Comparison of ENCODE assay signal across 1 cellular context in the genomic region with DNA sequence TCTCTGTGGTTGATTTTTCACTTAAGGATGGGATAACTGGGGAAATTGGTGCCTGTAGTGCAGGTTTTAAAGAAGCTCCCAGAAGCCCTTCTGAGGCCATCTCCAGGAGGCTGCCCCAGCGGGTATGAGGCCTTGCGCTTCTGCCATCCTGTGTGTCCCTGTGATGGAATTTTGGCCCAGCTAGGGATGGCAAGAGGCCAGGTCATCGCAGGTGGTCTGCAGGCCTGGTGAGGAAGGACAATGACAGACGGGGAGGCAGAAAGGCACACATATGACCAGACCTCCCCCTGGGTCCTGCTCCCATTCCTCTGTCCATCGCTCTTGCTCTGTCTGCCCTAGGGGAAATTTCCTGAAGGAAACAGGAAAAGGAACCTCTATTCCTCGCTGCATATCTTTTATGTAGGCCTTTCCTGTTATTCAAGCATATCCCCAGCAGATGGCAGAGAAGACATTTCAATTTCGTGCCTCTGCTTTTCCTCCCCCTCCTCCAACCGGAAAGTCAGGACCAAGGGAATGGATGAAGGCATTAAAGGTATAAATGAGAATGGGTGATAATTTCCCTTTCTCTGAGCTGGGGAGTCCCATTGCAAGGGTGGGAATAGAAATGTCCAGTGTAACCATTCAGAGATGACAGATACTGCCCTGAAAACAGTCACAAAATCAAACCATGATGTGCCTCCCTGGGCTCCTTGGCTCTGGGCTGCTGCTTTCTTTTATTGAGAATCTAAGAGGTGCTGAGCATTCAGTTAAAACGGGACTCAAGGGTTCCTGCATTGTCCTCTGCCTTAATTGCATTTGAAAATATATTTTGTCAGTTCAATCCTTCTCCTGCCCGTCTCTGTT.
TF ChIP-seq lines count a peak whose summit lies in the region.

No MANE protein-coding gene starts in this region.

TF ChIP-seq in SK-N-SH treated with all-trans-retinoic acid at 6 μM for 48 hours, 23 proteins besides CTCF, POLR2A, EP300 and RAD21 (continued from another document):
- no peak for TF ChIP-seq CSRNP3 (CRISPR knock-in tag; IDR thresholded peaks at IDR 0.05)
- TF ChIP-seq ZNF70 (CRISPR knock-in tag; IDR thresholded peaks at IDR 0.05), result no peak
- TF ChIP-seq RARB (CRISPR knock-in tag; IDR thresholded peaks at IDR 0.05), result no peak
- TF ChIP-seq SNAI2 (CRISPR knock-in tag; IDR thresholded peaks at IDR 0.05), result no peak
- TF ChIP-seq, protein P1, sequence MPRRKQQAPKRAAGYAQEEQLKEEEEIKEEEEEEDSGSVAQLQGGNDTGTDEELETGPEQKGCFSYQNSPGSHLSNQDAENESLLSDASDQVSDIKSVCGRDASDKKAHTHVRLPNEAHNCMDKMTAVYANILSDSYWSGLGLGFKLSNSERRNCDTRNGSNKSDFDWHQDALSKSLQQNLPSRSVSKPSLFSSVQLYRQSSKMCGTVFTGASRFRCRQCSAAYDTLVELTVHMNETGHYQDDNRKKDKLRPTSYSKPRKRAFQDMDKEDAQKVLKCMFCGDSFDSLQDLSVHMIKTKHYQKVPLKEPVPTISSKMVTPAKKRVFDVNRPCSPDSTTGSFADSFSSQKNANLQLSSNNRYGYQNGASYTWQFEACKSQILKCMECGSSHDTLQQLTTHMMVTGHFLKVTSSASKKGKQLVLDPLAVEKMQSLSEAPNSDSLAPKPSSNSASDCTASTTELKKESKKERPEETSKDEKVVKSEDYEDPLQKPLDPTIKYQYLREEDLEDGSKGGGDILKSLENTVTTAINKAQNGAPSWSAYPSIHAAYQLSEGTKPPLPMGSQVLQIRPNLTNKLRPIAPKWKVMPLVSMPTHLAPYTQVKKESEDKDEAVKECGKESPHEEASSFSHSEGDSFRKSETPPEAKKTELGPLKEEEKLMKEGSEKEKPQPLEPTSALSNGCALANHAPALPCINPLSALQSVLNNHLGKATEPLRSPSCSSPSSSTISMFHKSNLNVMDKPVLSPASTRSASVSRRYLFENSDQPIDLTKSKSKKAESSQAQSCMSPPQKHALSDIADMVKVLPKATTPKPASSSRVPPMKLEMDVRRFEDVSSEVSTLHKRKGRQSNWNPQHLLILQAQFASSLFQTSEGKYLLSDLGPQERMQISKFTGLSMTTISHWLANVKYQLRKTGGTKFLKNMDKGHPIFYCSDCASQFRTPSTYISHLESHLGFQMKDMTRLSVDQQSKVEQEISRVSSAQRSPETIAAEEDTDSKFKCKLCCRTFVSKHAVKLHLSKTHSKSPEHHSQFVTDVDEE (CRISPR knock-in tag; IDR thresholded peaks at IDR 0.05), result no peak
- TF ChIP-seq GLIS3 (CRISPR knock-in tag; IDR thresholded peaks at IDR 0.05), result no peak
- no peak for TF ChIP-seq ZFP3 (CRISPR knock-in tag; IDR thresholded peaks at IDR 0.05)
- TF ChIP-seq ZC3H10 (CRISPR knock-in tag; IDR thresholded peaks at IDR 0.05), result no peak
- TF ChIP-seq, protein P2, sequence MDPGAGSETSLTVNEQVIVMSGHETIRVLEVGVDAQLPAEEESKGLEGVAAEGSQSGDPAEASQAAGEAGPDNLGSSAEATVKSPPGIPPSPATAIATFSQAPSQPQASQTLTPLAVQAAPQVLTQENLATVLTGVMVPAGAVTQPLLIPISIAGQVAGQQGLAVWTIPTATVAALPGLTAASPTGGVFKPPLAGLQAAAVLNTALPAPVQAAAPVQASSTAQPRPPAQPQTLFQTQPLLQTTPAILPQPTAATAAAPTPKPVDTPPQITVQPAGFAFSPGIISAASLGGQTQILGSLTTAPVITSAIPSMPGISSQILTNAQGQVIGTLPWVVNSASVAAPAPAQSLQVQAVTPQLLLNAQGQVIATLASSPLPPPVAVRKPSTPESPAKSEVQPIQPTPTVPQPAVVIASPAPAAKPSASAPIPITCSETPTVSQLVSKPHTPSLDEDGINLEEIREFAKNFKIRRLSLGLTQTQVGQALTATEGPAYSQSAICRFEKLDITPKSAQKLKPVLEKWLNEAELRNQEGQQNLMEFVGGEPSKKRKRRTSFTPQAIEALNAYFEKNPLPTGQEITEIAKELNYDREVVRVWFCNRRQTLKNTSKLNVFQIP (CRISPR knock-in tag; IDR thresholded peaks at IDR 0.05; ENCODE audit: borderline replicate concordance, low read depth), result no peak
- TF ChIP-seq CSDC2 (CRISPR knock-in tag; IDR thresholded peaks at IDR 0.05), result no peak
- no peak for TF ChIP-seq ARNTL (CRISPR knock-in tag; IDR thresholded peaks at IDR 0.05; ENCODE audit: borderline replicate concordance, low read depth)
- TF ChIP-seq TOX (CRISPR knock-in tag; IDR thresholded peaks at IDR 0.05; ENCODE audit: borderline replicate concordance), result no peak
- no peak for TF ChIP-seq TCF4 (CRISPR knock-in tag; IDR thresholded peaks at IDR 0.05; ENCODE audit: borderline replicate concordance)
